ENCODE assay signal across 9 cellular contexts in the genomic region with DNA sequence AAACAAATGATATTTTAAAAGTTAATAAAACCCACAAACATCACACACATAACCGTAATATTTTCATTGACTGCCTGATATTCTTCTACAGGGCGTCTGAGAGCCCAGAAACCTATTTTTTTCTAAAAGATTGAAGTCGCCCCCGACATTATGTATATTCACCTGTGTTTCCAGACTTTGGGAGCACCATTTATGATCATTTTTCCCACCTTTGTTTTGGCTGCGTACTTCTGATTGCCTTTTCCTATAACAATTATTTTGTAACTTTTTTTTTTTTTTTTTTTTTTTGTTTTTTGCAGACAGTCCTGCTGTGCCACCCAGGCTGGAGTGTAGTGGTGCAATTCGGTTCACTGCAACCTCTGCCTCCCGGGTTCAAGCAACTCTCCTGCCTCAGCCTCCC. TPM values are rescaled to one million over a fixed set of nuclear protein-coding genes. Genes with fewer than 3 reads are reported as not detected.
DNase-seq lines count a peak whose midpoint lies in the region; ATAC-seq and TF ChIP-seq lines count a peak whose summit lies in the region.
"Had no signal": no experiment of that assay in that cellular context is flagged by ENCODE, and none has a peak within 500 bp of the region (broad histone marks: within the 10 kb centered on the region; RNA-seq: fewer than 3 reads in every experiment).

No MANE protein-coding gene starts in this region.

- H3K4me3 ChIP-seq in GM12865 (ENCODE audit: low read depth, low read length) (peak overlapping the region; percentile 64), SJCRH30 (peak overlapping the region; percentile 97), fibroblast of mammary gland (ENCODE audit: control insufficient read depth, low read depth, low read length) (peak overlapping the region; percentile 96), gastrocnemius medialis (peak overlapping the region; percentile 89 to 100 (median 94))

- DNase-seq in GM12865 (ENCODE audit: low read depth) (no peak), SJCRH30 (no peak), fibroblast of mammary gland (ENCODE audit: low read depth) (no peak), gastrocnemius medialis (no peak), KBM-7 (no peak), NCI-H2029 treated with DMSO at 0.1 percent for 48 hours (lab: John Stamatoyannopoulos, UW) (no peak)
- DNase-seq in activated CD4-positive, CD25-positive, alpha-beta regulatory T cell treated with anti-CD3 and anti-CD28 coated beads, Interleukin-2, amount 50 U/mL, for 72 hours = no peak

- intact Hi-C loops in gastrocnemius medialis (cut with DNase I; ENCODE audit: low total_unique reads) = loop anchor here (2.0 to 5.0 kb wide), 2 partner anchors 65 to 125 kb away; a partner anchor contains a TSS

- in situ Hi-C loops in gastrocnemius medialis (cut with MboI; ENCODE audit: low sequenced_read_pairs in 4 of 4) (loop anchor here in 1 of 4 donors (10.0 kb wide), 1 partner anchor 123 kb away; a partner anchor contains a TSS), KBM-7 (cut with MboI; ENCODE audit: low pct_unique_long_range_greater_than_20kb, low sequenced_read_pairs) (no loop called here)

- ATAC-seq in gastrocnemius medialis = no peak
- ATAC-seq in GM21381 (IDR thresholded peaks at IDR 0.05; ENCODE audit: unreplicated experiment) = no peak

- H3K9me3 ChIP-seq in SJCRH30 (replicated peaks) = no peaks in the 10 kb centered on the region
- no peaks in the 10 kb centered on the region for H3K9me3 ChIP-seq in gastrocnemius medialis

- TF ChIP-seq CTCF in GM12865 (IDR thresholded peaks at IDR 0.05; ENCODE audit: insufficient read depth, low read depth, low read length, missing control alignments) (no peak), fibroblast of mammary gland (conservative IDR thresholded peaks at IDR 0.05; ENCODE audit: control insufficient read depth, insufficient read depth, low read depth, low read length) (no peak), gastrocnemius medialis (IDR thresholded peaks at IDR 0.05 in 4 of 5, conservative IDR thresholded peaks at IDR 0.05 in 1 of 5) (no peak)

- H3K36me3 ChIP-seq in SJCRH30 (peaks cover 14% of the 10 kb centered on the region; the same call in 1 of the 2 replicates), gastrocnemius medialis (no peaks in the 10 kb centered on the region)

- TF ChIP-seq POLR2A in gastrocnemius medialis (IDR thresholded peaks at IDR 0.05) = no peak

- H3K4me1 ChIP-seq in SJCRH30 (peaks cover 4% of the 10 kb centered on the region), gastrocnemius medialis (peaks cover 21 to 33% of the 10 kb centered on the region in 2 donors)

- H3K27ac ChIP-seq in SJCRH30 (peak overlapping the region; percentile 74), gastrocnemius medialis (peak overlapping the region; percentile 89 to 97 (median 92))

- H3K27me3 ChIP-seq in SJCRH30 = no peaks in the 10 kb centered on the region
- H3K27me3 ChIP-seq in gastrocnemius medialis = no peaks in the 10 kb centered on the region

RNA-seq across cellular contexts. Expression of a gene that starts 0.8 kb away (rescaled TPM):
- total RNA-seq in SJCRH30 (2014; rRNA removed; shearing (Covaris generic)) = 41.6 and 48.8 TPM in 2 replicates
- 10 to 100 TPM; 31.1 to 43.9 (median 36.6) TPM for total RNA-seq in gastrocnemius medialis

RNA-seq across cellular contexts. Expression of a gene that starts 36.1 kb away (rescaled TPM):
- not detected in 2 replicates for total RNA-seq in SJCRH30 (2014; rRNA removed; shearing (Covaris generic))
- total RNA-seq in gastrocnemius medialis = not detected
- total RNA-seq: mucosa of gallbladder had no signal
